ENCODE assay signal across 1 cellular context in the genomic region with DNA sequence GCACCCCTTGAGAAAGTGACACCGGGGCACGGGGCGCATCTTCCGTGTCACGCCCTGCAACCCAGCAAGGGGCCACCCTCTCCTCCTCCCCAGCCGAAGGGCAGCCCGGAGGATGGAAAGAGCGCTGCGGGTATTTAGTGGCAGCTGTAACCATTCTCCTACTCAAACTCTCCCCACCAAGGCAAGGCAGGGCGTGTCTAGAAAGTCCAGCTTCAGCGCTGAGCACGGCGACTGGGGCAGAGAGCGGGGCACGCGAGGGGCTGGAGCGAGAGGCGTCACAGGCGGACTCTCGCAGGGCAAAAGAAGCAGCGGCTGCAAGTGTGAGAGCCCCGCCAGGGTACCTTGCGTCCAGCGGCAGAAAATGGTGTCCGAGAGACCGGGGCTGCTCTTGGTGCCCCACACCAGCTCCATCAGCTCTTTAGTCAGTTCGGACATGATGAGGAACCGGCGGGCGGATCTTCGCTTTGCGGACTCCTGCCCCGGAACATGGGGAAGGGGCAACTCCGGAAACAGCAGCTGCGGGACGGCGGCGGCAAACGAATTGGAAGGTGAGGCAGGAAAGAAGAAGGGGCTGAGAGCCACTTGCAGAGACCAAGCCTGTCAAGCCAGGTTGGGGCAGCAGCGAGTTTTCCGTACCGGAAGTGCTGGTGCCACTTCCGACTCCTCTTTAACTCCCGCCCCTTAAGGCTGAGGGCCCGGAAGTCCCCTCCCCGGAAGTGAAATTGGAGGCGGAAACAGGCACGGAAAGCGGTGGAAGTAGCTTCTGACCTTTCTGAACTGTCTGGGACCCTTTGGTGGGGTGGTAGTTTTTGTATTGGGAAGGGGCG.
TF ChIP-seq lines count a peak whose summit lies in the region.

Gene MINDY3 (minus strand): TSS at position 643 of the 827 bp plus-strand sequence. CDS start 208 bp downstream, at position 435.

TF ChIP-seq in IMR-90, 13 proteins besides CTCF, POLR2A, EP300 and RAD21:
- no peak for TF ChIP-seq ELK1 (IDR thresholded peaks at IDR 0.05; ENCODE audit: borderline replicate concordance, low read depth, low read length)
- TF ChIP-seq MXI1 (IDR thresholded peaks at IDR 0.05; ENCODE audit: borderline replicate concordance, low read depth, low read length): peak; percentile 29; the same call in 1 of the 2 replicates
- no peak for TF ChIP-seq MAFK (IDR thresholded peaks at IDR 0.05; ENCODE audit: low read depth, low read length)
- TF ChIP-seq MAZ (IDR thresholded peaks at IDR 0.05; ENCODE audit: borderline replicate concordance, low read depth, low read length): peak; percentile 47; the same call in 1 of the 2 replicates
- TF ChIP-seq RCOR1 (IDR thresholded peaks at IDR 0.05; ENCODE audit: insufficient replicate concordance, low read length): no peak
- no peak for TF ChIP-seq FOS (IDR thresholded peaks at IDR 0.05; ENCODE audit: low read depth, low read length)
- no peak for TF ChIP-seq RFX5 (IDR thresholded peaks at IDR 0.05; ENCODE audit: low read depth, low read length)
- no peak for TF ChIP-seq CEBPB (IDR thresholded peaks at IDR 0.05; ENCODE audit: low read depth, low read length)
- no peak for TF ChIP-seq SMC3 (IDR thresholded peaks at IDR 0.05; ENCODE audit: low read depth, low read length)
- TF ChIP-seq BHLHE40 (IDR thresholded peaks at IDR 0.05; ENCODE audit: low read depth, low read length): peak; percentile 46; the same call in 1 of the 2 replicates
- TF ChIP-seq USF2 (IDR thresholded peaks at IDR 0.05; ENCODE audit: low read depth, low read length): no peak
- no peak for TF ChIP-seq CHD1 (IDR thresholded peaks at IDR 0.05; ENCODE audit: low read depth, low read length)
